8 cellular contexts compared by ENCODE assay signal in the genomic region with DNA sequence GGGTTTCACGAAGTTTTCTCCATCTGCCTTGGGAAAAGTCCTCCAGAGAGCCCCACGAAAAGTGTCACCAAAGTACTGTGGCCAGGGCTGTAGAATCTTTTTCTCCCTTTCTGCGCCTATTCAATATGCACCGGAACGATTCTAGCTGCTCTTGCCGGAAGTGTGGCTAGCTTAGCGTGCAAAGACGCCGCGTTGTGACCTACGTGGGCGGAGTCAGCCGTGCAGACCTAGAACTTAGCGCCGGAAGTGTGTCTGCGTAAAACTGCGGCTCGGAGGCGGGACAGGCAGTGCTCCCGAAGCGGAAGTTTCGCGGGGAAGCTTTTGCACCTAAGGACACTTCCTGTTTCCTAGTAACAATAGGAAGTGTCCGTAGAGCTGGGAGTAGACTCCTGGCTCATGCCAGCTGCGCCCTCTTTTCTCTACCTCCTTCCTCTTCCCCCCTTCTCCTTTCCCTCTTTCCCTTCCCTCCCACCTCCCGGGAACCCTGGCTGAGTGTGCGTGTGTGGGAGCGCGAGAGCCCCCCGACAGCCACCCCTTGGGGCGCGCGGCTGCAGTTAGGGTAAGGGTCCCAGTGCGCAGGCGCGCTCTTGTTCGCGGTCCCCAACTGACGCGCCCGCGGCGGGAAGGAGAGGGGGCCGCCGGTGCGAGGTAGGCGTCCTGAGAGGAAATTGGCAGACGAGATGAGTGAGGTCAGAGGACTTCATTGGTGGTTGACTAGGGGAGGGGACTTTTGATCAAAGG. TPM values are rescaled to one million over a fixed set of nuclear protein-coding genes. Genes with fewer than 3 reads are reported as not detected.
DNase-seq lines count a peak whose midpoint lies in the region; ATAC-seq and TF ChIP-seq lines count a peak whose summit lies in the region.

A gene with protein sequence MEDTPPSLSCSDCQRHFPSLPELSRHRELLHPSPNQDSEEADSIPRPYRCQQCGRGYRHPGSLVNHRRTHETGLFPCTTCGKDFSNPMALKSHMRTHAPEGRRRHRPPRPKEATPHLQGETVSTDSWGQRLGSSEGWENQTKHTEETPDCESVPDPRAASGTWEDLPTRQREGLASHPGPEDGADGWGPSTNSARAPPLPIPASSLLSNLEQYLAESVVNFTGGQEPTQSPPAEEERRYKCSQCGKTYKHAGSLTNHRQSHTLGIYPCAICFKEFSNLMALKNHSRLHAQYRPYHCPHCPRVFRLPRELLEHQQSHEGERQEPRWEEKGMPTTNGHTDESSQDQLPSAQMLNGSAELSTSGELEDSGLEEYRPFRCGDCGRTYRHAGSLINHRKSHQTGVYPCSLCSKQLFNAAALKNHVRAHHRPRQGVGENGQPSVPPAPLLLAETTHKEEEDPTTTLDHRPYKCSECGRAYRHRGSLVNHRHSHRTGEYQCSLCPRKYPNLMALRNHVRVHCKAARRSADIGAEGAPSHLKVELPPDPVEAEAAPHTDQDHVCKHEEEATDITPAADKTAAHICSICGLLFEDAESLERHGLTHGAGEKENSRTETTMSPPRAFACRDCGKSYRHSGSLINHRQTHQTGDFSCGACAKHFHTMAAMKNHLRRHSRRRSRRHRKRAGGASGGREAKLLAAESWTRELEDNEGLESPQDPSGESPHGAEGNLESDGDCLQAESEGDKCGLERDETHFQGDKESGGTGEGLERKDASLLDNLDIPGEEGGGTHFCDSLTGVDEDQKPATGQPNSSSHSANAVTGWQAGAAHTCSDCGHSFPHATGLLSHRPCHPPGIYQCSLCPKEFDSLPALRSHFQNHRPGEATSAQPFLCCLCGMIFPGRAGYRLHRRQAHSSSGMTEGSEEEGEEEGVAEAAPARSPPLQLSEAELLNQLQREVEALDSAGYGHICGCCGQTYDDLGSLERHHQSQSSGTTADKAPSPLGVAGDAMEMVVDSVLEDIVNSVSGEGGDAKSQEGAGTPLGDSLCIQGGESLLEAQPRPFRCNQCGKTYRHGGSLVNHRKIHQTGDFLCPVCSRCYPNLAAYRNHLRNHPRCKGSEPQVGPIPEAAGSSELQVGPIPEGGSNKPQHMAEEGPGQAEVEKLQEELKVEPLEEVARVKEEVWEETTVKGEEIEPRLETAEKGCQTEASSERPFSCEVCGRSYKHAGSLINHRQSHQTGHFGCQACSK (N-terminal part only) (plus strand): TSS at position 350 of the 741 bp plus-strand sequence. CDS start 1,903 bp downstream, outside the sequence.
A gene (minus strand): TSS at position 168 of the 741 bp plus-strand sequence. CDS start 9,781 bp downstream, outside the sequence.

- peaks cover 36% of the 10 kb centered on the region for H3K36me3 Mint-ChIP-seq in activated CD4-positive, alpha-beta T cell treated with anti-CD3 and anti-CD28 coated beads, Interleukin-2, amount 10 ng/mL, durations not matched to agents 24 days and 14 days (ENCODE audit: low read depth)

- H3K4me1 ChIP-seq in BLaER1 (peaks cover 29% of the 10 kb centered on the region), colonic mucosa (peaks cover 15% of the 10 kb centered on the region)

- intact Hi-C loops in activated CD4-positive, alpha-beta T cell treated with anti-CD3 and anti-CD28 coated beads, Interleukin-2, amount 10 ng/mL, durations not matched to agents 24 days and 14 days (cut with micrococcal nuclease): loop anchor here (1.0 to 5.0 kb wide), 13 partner anchors 21 to 795 kb away; a partner anchor contains a TSS
- intact Hi-C loops in colonic mucosa (cut with DNase I): no loop called here
- intact Hi-C loops in left colon (cut with DNase I, micrococcal nuclease): no loop called here

- peaks cover 38% of the 10 kb centered on the region for H3K36me3 ChIP-seq in BLaER1
- peaks cover 8% of the 10 kb centered on the region for H3K36me3 ChIP-seq in colonic mucosa

- H3K27ac ChIP-seq in BLaER1 (peak within 1 kb of the TSS; percentile 99), colonic mucosa (peak within 1 kb of the TSS; percentile 89)

- H3K9ac ChIP-seq in BLaER1 (peak within 1 kb of the TSS; percentile 94), colonic mucosa (ENCODE audit: low read depth in 2 of 2, low read length in 2 of 2) (peak within 1 kb of the TSS; percentile 93 to 96)

- H3K27me3 Mint-ChIP-seq in activated CD4-positive, alpha-beta T cell treated with anti-CD3 and anti-CD28 coated beads, Interleukin-2, amount 10 ng/mL, durations not matched to agents 24 days and 14 days: no peaks in the 10 kb centered on the region

- DNase-seq in NCI-H526 treated with DMSO at 0.1 percent for 48 hours (lab: John Stamatoyannopoulos, UW): peak; percentile 98
- DNase-seq in activated CD4-positive, alpha-beta T cell treated with anti-CD3 and anti-CD28 coated beads, Interleukin-2, amount 10 ng/mL, durations not matched to agents 24 days and 14 days: peak; percentile 99
- peak; percentile 98 for DNase-seq in colonic mucosa
- peak; percentile 98 to 99 for DNase-seq in left colon
- DNase-seq in stimulated activated CD4-positive, alpha-beta T cell treated with anti-CD3 and anti-CD28 coated beads, Interleukin-1b, Interleukin-23, amount 100 ng/mL, for 48 hours: peak; percentile 99

- H3K27ac Mint-ChIP-seq in activated CD4-positive, alpha-beta T cell treated with anti-CD3 and anti-CD28 coated beads, Interleukin-2, amount 10 ng/mL, durations not matched to agents 24 days and 14 days: peak within 1 kb of the TSS; percentile 93

- H3K4me3 Mint-ChIP-seq in activated CD4-positive, alpha-beta T cell treated with anti-CD3 and anti-CD28 coated beads, Interleukin-2, amount 10 ng/mL, durations not matched to agents 24 days and 14 days: peak within 1 kb of the TSS; percentile 90

- no peak for TF ChIP-seq CTCF in colonic mucosa (IDR thresholded peaks at IDR 0.05)

- H3K27me3 ChIP-seq in BLaER1 (no peaks in the 10 kb centered on the region), colonic mucosa (no peaks in the 10 kb centered on the region)

- H3K4me3 ChIP-seq in BLaER1 (peak within 1 kb of the TSS; percentile 98), colonic mucosa (peak within 1 kb of the TSS; percentile 80)

- peak within 1 kb of the TSS; percentile 98 for H3K4me2 ChIP-seq in BLaER1

- peaks cover 30% of the 10 kb centered on the region for H3K4me1 Mint-ChIP-seq in activated CD4-positive, alpha-beta T cell treated with anti-CD3 and anti-CD28 coated beads, Interleukin-2, amount 10 ng/mL, durations not matched to agents 24 days and 14 days

- no peaks in the 10 kb centered on the region for H3K9me3 ChIP-seq in BLaER1
- H3K9me3 ChIP-seq in colonic mucosa: no peaks in the 10 kb centered on the region

- no peaks in the 10 kb centered on the region for H3K9me3 Mint-ChIP-seq in activated CD4-positive, alpha-beta T cell treated with anti-CD3 and anti-CD28 coated beads, Interleukin-2, amount 10 ng/mL, durations not matched to agents 24 days and 14 days

- ATAC-seq in GM19324 (IDR thresholded peaks at IDR 0.05; ENCODE audit: low FRiP score, unreplicated experiment) (peak; percentile 81), HG03469 (IDR thresholded peaks at IDR 0.05; ENCODE audit: unreplicated experiment) (peak; percentile 33), left colon (peak; percentile 89)

- H4K20me1 ChIP-seq in BLaER1: peaks cover 46% of the 10 kb centered on the region

RNA-seq across cellular contexts. Expression of the first gene that starts in this region (rescaled TPM):
- 21.1 and 23.3 TPM in 2 replicates for total RNA-seq in activated CD4-positive, alpha-beta T cell treated with anti-CD3 and anti-CD28 coated beads, Interleukin-2, amount 10 ng/mL, durations not matched to agents 24 days and 14 days
- total RNA-seq in colonic mucosa: 10 to 100 TPM; 18.4 to 20.0 TPM
- 10 to 100 TPM; 15.3 to 17.3 TPM for total RNA-seq in left colon

RNA-seq across cellular contexts. Expression of the second gene that starts in this region (rescaled TPM):
- total RNA-seq in activated CD4-positive, alpha-beta T cell treated with anti-CD3 and anti-CD28 coated beads, Interleukin-2, amount 10 ng/mL, durations not matched to agents 24 days and 14 days: 15.6 and 15.9 TPM in 2 replicates
- total RNA-seq in colonic mucosa (10 to 100 TPM in 1 of 2 donors, 1 to 10 TPM in 1; 7.8 to 12.8 TPM), left colon (10 to 100 TPM in 1 of 2 donors, 1 to 10 TPM in 1; 6.9 to 10.9 TPM)

Comparison
In these comparisons a context has a peak if more than half of its experiments do, and no peak if none do; other contexts are left out.
1. Peak in every context shown above with its lines: DNase-seq, ATAC-seq, H3K4me3 ChIP-seq and H3K27ac ChIP-seq.
2. ATAC-seq: peak in every context shown above with its lines; median percentile 89 in left colon; 81 in GM19324; 33 in HG03469.